ENCODE assay signal across 19 cellular contexts in genomic region chr1:48808496-48808895, GRCh38.
"Had no signal": no experiment of that assay in that cellular context is flagged by ENCODE, and none has a peak within 500 bp of the region (broad histone marks: within the 10 kb centered on the region; RNA-seq: fewer than 3 reads in every experiment).

No MANE protein-coding gene starts in this region.

- H3K36me3 ChIP-seq: gastroesophageal sphincter, left ventricle myocardium inferior, lower lobe of right lung, prostate gland, right lobe of liver had no signal

- H3K27me3 Mint-ChIP-seq: naive B cell; stimulated activated naive B cell treated with anti-CD40 and anti-IgM and Interleukin-4, amounts not matched to agents 10 μg/mL and 1 μg/mL and 100 μg/mL, for 72 hours had no signal

- H3K9me3 Mint-ChIP-seq: stimulated activated naive CD8-positive, alpha-beta T cell treated with anti-CD3 and anti-CD28 coated beads, Interleukin-15, amount 100 ng/mL, for 72 hours had no signal

- H3K4me3 Mint-ChIP-seq: naive B cell; nephron; stimulated activated naive B cell treated with anti-CD40 and anti-IgM and Interleukin-4, amounts not matched to agents 10 μg/mL and 1 μg/mL and 100 μg/mL, for 72 hours; stimulated activated naive CD8-positive, alpha-beta T cell treated with anti-CD3 and anti-CD28 coated beads, Interleukin-15, amount 100 ng/mL, for 72 hours; type B pancreatic cell had no signal

- H3K27ac ChIP-seq: gastroesophageal sphincter, hepatocyte, left ventricle myocardium inferior, lower lobe of right lung, parathyroid adenoma, prostate gland, right lobe of liver had no signal

- H3K36me3 Mint-ChIP-seq: stimulated activated naive B cell treated with anti-CD40 and anti-IgM and Interleukin-4, amounts not matched to agents 10 μg/mL and 1 μg/mL and 100 μg/mL, for 72 hours; type B pancreatic cell had no signal

- H2AFZ ChIP-seq: hepatocyte, parathyroid adenoma had no signal

- H3K4me2 ChIP-seq: hepatocyte had no signal

- H3K4me1 ChIP-seq: gastroesophageal sphincter, left ventricle myocardium inferior, lower lobe of right lung, parathyroid adenoma, prostate gland, right lobe of liver had no signal

- H3K27me3 ChIP-seq: gastroesophageal sphincter, hepatocyte, right lobe of liver had no signal

- H3K9ac ChIP-seq: parathyroid adenoma had no signal

- H3K27ac Mint-ChIP-seq: stimulated activated naive B cell treated with anti-CD40 and anti-IgM and Interleukin-4, amounts not matched to agents 10 μg/mL and 1 μg/mL and 100 μg/mL, for 72 hours; stimulated activated naive CD8-positive, alpha-beta T cell treated with anti-CD3 and anti-CD28 coated beads, Interleukin-15, amount 100 ng/mL, for 72 hours; type B pancreatic cell had no signal

- H3K9me3 ChIP-seq: gastroesophageal sphincter, left ventricle myocardium inferior, lower lobe of right lung, prostate gland, right lobe of liver had no signal

- DNase-seq: effector memory CD4-positive, alpha-beta T cell; foreskin fibroblast; glutamatergic neuron; kidney; left cardiac atrium; left ventricle myocardium inferior; lower lobe of right lung; mesendoderm; naive B cell; right lobe of liver; stimulated activated CD4-positive, alpha-beta T cell treated with anti-CD3 and anti-CD28 coated beads, Interleukin-4, amount 100 ng/mL, for 1 hour; stimulated activated naive B cell treated with anti-CD40 and anti-IgM and Interleukin-4, amounts not matched to agents 10 μg/mL and 1 μg/mL and 100 μg/mL, for 72 hours; stimulated activated naive CD8-positive, alpha-beta T cell treated with anti-CD3 and anti-CD28 coated beads, Interleukin-15, amount 100 ng/mL, for 72 hours had no signal

- H3K4me1 Mint-ChIP-seq: stimulated activated naive CD8-positive, alpha-beta T cell treated with anti-CD3 and anti-CD28 coated beads, Interleukin-15, amount 100 ng/mL, for 72 hours had no signal

- H3K4me3 ChIP-seq: gastroesophageal sphincter, hepatocyte, left ventricle myocardium inferior, lower lobe of right lung, prostate gland, right lobe of liver had no signal
